8 cellular contexts compared by ENCODE assay signal in the genomic region with DNA sequence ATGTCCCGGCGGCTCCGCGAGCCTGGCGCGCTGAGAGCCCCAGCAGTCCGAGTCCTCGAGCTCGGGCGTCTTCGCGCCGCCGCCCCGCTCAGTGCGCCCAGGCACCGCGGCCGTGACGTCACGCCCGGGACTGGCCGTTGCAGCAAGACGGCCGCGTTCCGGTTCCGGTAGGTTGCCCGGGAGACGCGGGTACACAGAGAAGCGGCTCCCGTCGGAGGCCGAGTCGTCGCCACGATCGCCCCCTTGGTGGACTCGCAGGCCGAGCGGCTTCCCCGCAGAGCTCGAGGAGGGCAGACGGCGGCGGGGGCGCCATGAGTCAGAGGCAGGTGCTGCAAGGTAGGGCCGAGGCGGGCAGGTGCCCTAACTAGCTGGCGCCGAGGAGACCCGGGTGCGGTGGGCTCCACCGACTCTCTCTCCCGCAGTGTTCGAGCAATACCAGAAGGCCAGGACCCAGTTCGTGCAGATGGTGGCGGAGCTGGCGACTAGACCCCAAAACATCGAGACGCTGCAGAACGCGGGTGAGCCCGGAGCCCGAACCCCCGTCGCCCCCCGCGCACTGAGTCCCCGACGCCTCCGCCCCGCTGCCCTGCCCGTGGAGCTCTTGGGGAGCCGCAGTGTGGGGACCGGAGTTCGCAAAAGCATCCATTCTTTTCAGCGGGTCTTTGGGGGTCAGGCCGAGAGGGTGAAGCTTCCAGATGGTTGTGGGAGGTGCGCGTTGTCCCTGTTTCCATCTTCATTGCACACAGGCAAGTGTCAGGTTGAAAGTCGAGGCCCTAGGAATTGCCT. TPM values are rescaled to one million over a fixed set of nuclear protein-coding genes. Genes with fewer than 3 reads are reported as not detected.
DNase-seq lines count a peak whose midpoint lies in the region; ATAC-seq, FAIRE-seq and TF ChIP-seq lines count a peak whose summit lies in the region.
"Had no signal": no experiment of that assay in that cellular context is flagged by ENCODE, and none has a peak within 500 bp of the region (broad histone marks: within the 10 kb centered on the region; RNA-seq: fewer than 3 reads in every experiment).

A gene (plus strand): TSS at position 196 of the 786 bp plus-strand sequence. CDS start 116 bp downstream, at position 312.

- DNase-seq in NCI-H510A (lab: John Stamatoyannopoulos, UW) (peak; percentile 81), astrocyte (ENCODE audit: low read depth) (no peak), right lobe of liver (peak; percentile 57 to 69 (median 61)), DMS79 (lab: John Stamatoyannopoulos, UW) (no peak), HPDE6-E6E7 (ENCODE audit: extremely low spot score) (no peak)

- 0% methylated on average over 7 of the region's 83 CpGs for WGBS in right lobe of liver (ENCODE audit: insufficient coverage, low coverage, low lambda C conversion rate, missing lambda C conversion rate)

- peak within 1 kb of the TSS; percentile 54 for H2AFZ ChIP-seq in astrocyte (ENCODE audit: low read depth, low read length)

- H3K9me3 ChIP-seq in astrocyte (ENCODE audit: insufficient read depth, low read depth, low read length) (peaks cover 4% of the 10 kb centered on the region), right lobe of liver (no peaks in the 10 kb centered on the region), subcutaneous abdominal adipose tissue (ENCODE audit: control insufficient read depth in 5 of 5, low read length in 5 of 5) (peaks cover 0 to 3% (median 0%) of the 10 kb centered on the region in 5 donors)
- H3K9me3 ChIP-seq: uterus had no signal

- H3K9me3 Mint-ChIP-seq in astrocyte (ENCODE audit: unreplicated experiment), result peaks cover 14% of the 10 kb centered on the region

- H3K4me2 ChIP-seq in astrocyte (ENCODE audit: low read length), result peak within 1 kb of the TSS; percentile 42

- no peaks in the 10 kb centered on the region for H3K4me1 Mint-ChIP-seq in astrocyte (ENCODE audit: low read depth, unreplicated experiment)

- peaks cover 4% of the 10 kb centered on the region for H3K36me3 Mint-ChIP-seq in astrocyte (ENCODE audit: low read depth, unreplicated experiment)

- H3K27me3 ChIP-seq in astrocyte (ENCODE audit: insufficient read depth, low read length) (peaks cover 66% of the 10 kb centered on the region), right lobe of liver (peaks cover 24 to 39% of the 10 kb centered on the region in 2 donors), subcutaneous abdominal adipose tissue (ENCODE audit: control insufficient read depth in 5 of 5, insufficient read depth in 4 of 5, low read length in 5 of 5) (peaks cover 40 to 59% (median 50%) of the 10 kb centered on the region in 5 donors)

- peak within 1 kb of the TSS; percentile 59 for H3K27ac Mint-ChIP-seq in astrocyte (ENCODE audit: unreplicated experiment)

- H3K27me3 Mint-ChIP-seq in astrocyte (ENCODE audit: low read depth, unreplicated experiment), result peaks cover 61% of the 10 kb centered on the region

- no peak for TF ChIP-seq POLR2A in right lobe of liver (IDR thresholded peaks at IDR 0.05)

- intact Hi-C loops in right lobe of liver (cut with DNase I), result no loop called here

- no peak for FAIRE-seq in astrocyte (lab: Jason Lieb, UNC)

- no peak within 1 kb of the TSS for H3K4me3 Mint-ChIP-seq in astrocyte (ENCODE audit: unreplicated experiment)

- H3K4me3 ChIP-seq in astrocyte (ENCODE audit: insufficient read depth, low read depth, low read length), result no peak within 1 kb of the TSS
- peak within 1 kb of the TSS in 2 of 3 donors; percentile 7 to 17 for H3K4me3 ChIP-seq in right lobe of liver
- peak within 1 kb of the TSS in 4 of 5 donors; percentile 11 to 47 (median 40) for H3K4me3 ChIP-seq in subcutaneous abdominal adipose tissue (ENCODE audit: low read depth in 1 of 5, low read length in 5 of 5)
- H3K4me3 ChIP-seq: uterus had no signal

- no peaks in the 10 kb centered on the region for H4K20me1 ChIP-seq in astrocyte (ENCODE audit: insufficient read depth, low read length)

- no peaks in the 10 kb centered on the region for H3K36me3 ChIP-seq in astrocyte (ENCODE audit: insufficient read depth, low read length)
- no peaks in the 10 kb centered on the region for H3K36me3 ChIP-seq in right lobe of liver
- no peaks in the 10 kb centered on the region for H3K36me3 ChIP-seq in subcutaneous abdominal adipose tissue (ENCODE audit: control insufficient read depth in 5 of 5, insufficient read depth in 5 of 5, low read length in 5 of 5)
- H3K36me3 ChIP-seq: uterus had no signal

- no peak for TF ChIP-seq CTCF in astrocyte (IDR thresholded peaks at IDR 0.05; ENCODE audit: insufficient read depth, low read depth, low read length)
- no peak for TF ChIP-seq CTCF in right lobe of liver (IDR thresholded peaks at IDR 0.05)

- no peak within 1 kb of the TSS for H3K9ac ChIP-seq in astrocyte (ENCODE audit: low read length)
- H3K9ac ChIP-seq in subcutaneous abdominal adipose tissue (ENCODE audit: low read length in 5 of 5), result no peak within 1 kb of the TSS

- H3K79me2 ChIP-seq in astrocyte (ENCODE audit: insufficient read depth, low read length), result no peaks in the 10 kb centered on the region

- ATAC-seq in GM19463 (IDR thresholded peaks at IDR 0.05; ENCODE audit: unreplicated experiment), result peak; percentile 40
- no peak for ATAC-seq in right lobe of liver

- peaks cover 8% of the 10 kb centered on the region for H3K4me1 ChIP-seq in astrocyte (ENCODE audit: insufficient read depth, low read length)
- H3K4me1 ChIP-seq in right lobe of liver, result peaks cover 0 to 3% (median 1%) of the 10 kb centered on the region in 4 donors
- H3K4me1 ChIP-seq in subcutaneous abdominal adipose tissue (ENCODE audit: control insufficient read depth in 5 of 5, insufficient read depth in 5 of 5, low read length in 5 of 5), result peaks cover 1 to 18% (median 8%) of the 10 kb centered on the region in 5 donors
- H3K4me1 ChIP-seq: uterus had no signal

- H3K27ac ChIP-seq in astrocyte (ENCODE audit: low read depth, low read length), result no peak within 1 kb of the TSS
- H3K27ac ChIP-seq in right lobe of liver, result no peak within 1 kb of the TSS
- no peak within 1 kb of the TSS for H3K27ac ChIP-seq in subcutaneous abdominal adipose tissue (ENCODE audit: low read depth, low read length)
- H3K27ac ChIP-seq: uterus had no signal

RNA-seq across cellular contexts. Expression of the gene that starts here (rescaled TPM):
- total RNA-seq in astrocyte (not detected in 2 replicates), right lobe of liver (not detected)

Comparison
In these comparisons a context has a peak if more than half of its experiments do, and no peak if none do; other contexts are left out.
1. Peak in DNase-seq and H3K4me3 ChIP-seq in right lobe of liver; RNA of the gene not detected or under 1 TPM.